Comparison of ENCODE assay signal across 9 cellular contexts in genomic region chr17:69525920-69526841, GRCh38.
A peak's percentile ranks its signal among the peaks of the same experiment; 100 is the strongest.
DNase-seq lines count a peak whose midpoint lies in the region; ATAC-seq and TF ChIP-seq lines count a peak whose summit lies in the region.
"Had no signal": no experiment of that assay in that cellular context is flagged by ENCODE, and none has a peak within 500 bp of the region (broad histone marks: within the 10 kb centered on the region; RNA-seq: fewer than 3 reads in every experiment).

No MANE protein-coding gene starts in this region.

- H3K27me3 ChIP-seq in left lung = no peaks in the 10 kb centered on the region

- TF ChIP-seq CTCF in chondrocyte (IDR thresholded peaks at IDR 0.05) = peak; percentile 93
- peak; percentile 72 to 80 for TF ChIP-seq CTCF in left lung (IDR thresholded peaks at IDR 0.05)

- H3K27ac ChIP-seq in left lung = no peak overlapping the region

- H3K4me1 Mint-ChIP-seq in chondrocyte (ENCODE audit: low read depth) = no peaks in the 10 kb centered on the region

- no peaks in the 10 kb centered on the region for H3K9me3 ChIP-seq in left lung

- no peaks in the 10 kb centered on the region for H3K9me3 Mint-ChIP-seq in chondrocyte (ENCODE audit: low read depth)

- H3K27me3 Mint-ChIP-seq in chondrocyte (ENCODE audit: low read depth) = no peaks in the 10 kb centered on the region
- H3K27me3 Mint-ChIP-seq: activated naive CD8-positive, alpha-beta T cell had no signal

- peaks cover 0 to 70% of the 10 kb centered on the region in 2 donors for H3K36me3 ChIP-seq in left lung

- H3K4me1 ChIP-seq in left lung = no peaks in the 10 kb centered on the region

- no peak overlapping the region for H3K4me3 ChIP-seq in left lung

- no peak overlapping the region for H3K27ac Mint-ChIP-seq in chondrocyte (ENCODE audit: unreplicated experiment)
- H3K27ac Mint-ChIP-seq: activated naive CD8-positive, alpha-beta T cell had no signal

- no peaks in the 10 kb centered on the region for H3K36me3 Mint-ChIP-seq in chondrocyte (ENCODE audit: low read depth)

- H3K4me3 Mint-ChIP-seq in chondrocyte (ENCODE audit: unreplicated experiment) = no peak overlapping the region
- H3K4me3 Mint-ChIP-seq: activated naive CD8-positive, alpha-beta T cell had no signal

- DNase-seq in SIG-M5 treated with dmso at 0.1 percent for 504 hours (lab: John Stamatoyannopoulos, UW; ENCODE audit: unreplicated experiment) (peak; percentile 61), SIG-M5 (lab: John Stamatoyannopoulos, UW) (no peak), NCI-H82 treated with DMSO at 0.1 percent for 48 hours (lab: John Stamatoyannopoulos, UW; ENCODE audit: unreplicated experiment) (peak; percentile 70), chondrocyte (ENCODE audit: low spot score) (no peak), left lung (no peak), ureter (ENCODE audit: low spot score) (peak; percentile 53)

- peak; percentile 45 for ATAC-seq in HG03354 (IDR thresholded peaks at IDR 0.05; ENCODE audit: poor library complexity, severe bottlenecking, unreplicated experiment)
- ATAC-seq in left lung = peak; percentile 90
- ATAC-seq in HG02571 (IDR thresholded peaks at IDR 0.05; ENCODE audit: unreplicated experiment) = no peak

- intact Hi-C loops in left lung (cut with DNase I) = loop anchor here in 1 of 2 donors (10.0 kb wide), 1 partner anchor 191 kb away; no protein-coding TSS in a partner anchor

Comparison
In these comparisons a context has a peak if more than half of its experiments do, and no peak if none do; other contexts are left out.
1. DNase-seq: peak in SIG-M5 treated with dmso at 0.1 percent for 504 hours (single experiment), NCI-H82 treated with DMSO at 0.1 percent for 48 hours (single experiment) and ureter (single experiment); none in SIG-M5 (single experiment), chondrocyte (single experiment) and left lung (0 of 2).